11 cellular contexts compared by ENCODE assay signal in the genomic region with DNA sequence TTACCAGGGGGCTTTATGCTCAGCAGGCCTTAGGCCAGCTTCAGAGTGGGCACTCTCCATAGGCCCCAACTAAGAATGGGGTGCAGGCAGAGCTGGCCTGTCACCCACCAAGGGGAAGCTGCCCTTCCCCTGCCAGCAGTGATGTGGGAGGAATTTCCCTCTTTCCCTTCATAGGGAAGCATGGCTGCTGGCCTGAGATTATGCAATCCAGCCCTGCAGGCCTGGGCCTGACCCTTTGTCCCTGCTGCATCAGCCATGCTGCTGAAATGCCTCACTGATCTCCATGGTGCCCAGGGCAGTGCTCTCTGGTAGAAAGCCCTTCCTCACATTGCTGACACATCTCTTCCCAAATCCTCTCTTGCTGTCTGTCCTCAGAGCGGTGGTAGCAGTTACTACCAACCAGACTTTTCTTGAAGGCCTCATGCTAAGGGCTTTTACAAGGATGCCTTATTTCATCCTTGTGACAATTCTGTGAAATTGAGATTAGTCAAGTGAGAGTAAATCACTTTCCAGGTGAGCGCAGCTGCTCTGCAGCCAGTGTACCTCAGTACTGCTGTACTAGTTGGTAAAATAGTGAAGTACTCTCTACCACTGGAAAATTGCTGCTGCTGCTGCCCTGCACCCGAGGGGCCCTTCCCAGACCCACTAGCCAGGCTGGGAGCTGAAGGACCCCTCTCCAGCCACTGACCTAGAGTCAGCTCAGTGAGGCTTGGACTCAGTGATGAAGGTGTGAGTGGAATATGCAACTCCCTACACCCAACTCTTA. TPM values are rescaled to one million over a fixed set of nuclear protein-coding genes. Genes with fewer than 3 reads are reported as not detected.
A peak's percentile ranks its signal among the peaks of the same experiment; 100 is the strongest.
DNase-seq lines count a peak whose midpoint lies in the region; ATAC-seq and TF ChIP-seq lines count a peak whose summit lies in the region.
"Had no signal": no experiment of that assay in that cellular context is flagged by ENCODE, and none has a peak within 500 bp of the region (broad histone marks: within the 10 kb centered on the region; RNA-seq: fewer than 3 reads in every experiment).

No MANE protein-coding gene starts in this region.

- in situ Hi-C loops in GM13976 (cut with MboI; ENCODE audit: low sequenced_read_pairs, unreplicated experiment): no loop called here

- H3K79me2 ChIP-seq in OCI-LY7 (ENCODE audit: insufficient read depth, low read depth, low read length): no peaks in the 10 kb centered on the region

- CTCF ChIA-PET in WTC11 (lab: Charles Lee): no interaction called here
- CTCF ChIA-PET in OCI-LY7 (lab: Charles Lee; ENCODE audit: unreplicated experiment): no interaction called here

- no peak overlapping the region for H3K27ac ChIP-seq in OCI-LY7 (ENCODE audit: low read depth, low read length, poor library complexity, severe bottlenecking)
- H3K27ac ChIP-seq: C4-2B had no signal

- H3K36me3 ChIP-seq in OCI-LY7 (ENCODE audit: insufficient read depth, low read length): no peaks in the 10 kb centered on the region

- H3K4me2 ChIP-seq in OCI-LY7 (ENCODE audit: low read length): no peak overlapping the region

- no peaks in the 10 kb centered on the region; the same call in 1 of the 2 replicates for H3K27me3 Mint-ChIP-seq in WTC11 (ENCODE audit: low read depth)

- no peaks in the 10 kb centered on the region for H3K36me3 Mint-ChIP-seq in WTC11

- peaks cover 6% of the 10 kb centered on the region for H3K4me1 Mint-ChIP-seq in WTC11

- H3K9me3 Mint-ChIP-seq in WTC11: no peaks in the 10 kb centered on the region

- intact Hi-C loops in OCI-LY7 (cut with micrococcal nuclease; ENCODE audit: unreplicated experiment): no loop called here

- peak; percentile 67 for DNase-seq in AG08395 (ENCODE audit: low spot score)
- DNase-seq in WTC11 (ENCODE audit: low spot score): no peak
- DNase-seq in globus pallidus (ENCODE audit: low spot score): peak; percentile 73
- peak in 48 of 56 donors; percentile 20 to 79 (median 57) for DNase-seq in nucleus accumbens (lab: John Stamatoyannopoulos, UW)
- DNase-seq in GM13976 (ENCODE audit: low spot score): no peak
- DNase-seq in OCI-LY7 (ENCODE audit: low spot score): no peak
- DNase-seq: activated T-cell treated with anti-CD3 and anti-CD28 coated beads for 4 hours, OCI-M1 had no signal

- H3K27ac Mint-ChIP-seq in WTC11: peak overlapping the region; percentile 34; the same call in 1 of the 2 replicates

- H3K4me1 ChIP-seq in OCI-LY7 (ENCODE audit: insufficient read depth, low read length, poor library complexity, severe bottlenecking): no peaks in the 10 kb centered on the region

- H3K9me2 ChIP-seq in OCI-LY7 (ENCODE audit: insufficient read depth, low read length): no peaks in the 10 kb centered on the region

- no TSS peak for BruUV-seq in OCI-LY7 (replicated peaks; lab: Mats Ljungman, UMichigan)

- ATAC-seq in WTC11 (peak; percentile 21; the same call in 1 of the 2 replicates), HG03045 (IDR thresholded peaks at IDR 0.05; ENCODE audit: unreplicated experiment) (no peak), GM18517 (IDR thresholded peaks at IDR 0.05; ENCODE audit: unreplicated experiment) (no peak)

- TF ChIP-seq CTCF in WTC11 (IDR thresholded peaks at IDR 0.05) (no peak), GM13976 (IDR thresholded peaks at IDR 0.05; ENCODE audit: borderline replicate concordance, control extremely low read depth, extremely low read depth, insufficient read depth, missing control alignments) (no peak), OCI-LY7 (conservative IDR thresholded peaks at IDR 0.05; ENCODE audit: low read length) (no peak)

- H3K9me3 ChIP-seq in OCI-LY7 (ENCODE audit: low read length): no peaks in the 10 kb centered on the region

- no peak overlapping the region for H3K4me3 ChIP-seq in OCI-LY7 (ENCODE audit: low read depth, low read length, poor library complexity, severe bottlenecking)

- H2AFZ ChIP-seq in OCI-LY7 (ENCODE audit: low read length): no peak overlapping the region

- H3K4me3 Mint-ChIP-seq in WTC11: no peak overlapping the region

- POLR2A ChIA-PET in WTC11 (lab: Charles Lee): no interaction called here
- POLR2A ChIA-PET in OCI-LY7 (lab: Charles Lee): no interaction called here

- no peaks in the 10 kb centered on the region for H4K20me1 ChIP-seq in OCI-LY7 (ENCODE audit: insufficient read depth, low read length)

TF ChIP-seq in WTC11, 78 proteins besides CTCF, POLR2A, EP300 and RAD21:
- TF ChIP-seq, protein P1, sequence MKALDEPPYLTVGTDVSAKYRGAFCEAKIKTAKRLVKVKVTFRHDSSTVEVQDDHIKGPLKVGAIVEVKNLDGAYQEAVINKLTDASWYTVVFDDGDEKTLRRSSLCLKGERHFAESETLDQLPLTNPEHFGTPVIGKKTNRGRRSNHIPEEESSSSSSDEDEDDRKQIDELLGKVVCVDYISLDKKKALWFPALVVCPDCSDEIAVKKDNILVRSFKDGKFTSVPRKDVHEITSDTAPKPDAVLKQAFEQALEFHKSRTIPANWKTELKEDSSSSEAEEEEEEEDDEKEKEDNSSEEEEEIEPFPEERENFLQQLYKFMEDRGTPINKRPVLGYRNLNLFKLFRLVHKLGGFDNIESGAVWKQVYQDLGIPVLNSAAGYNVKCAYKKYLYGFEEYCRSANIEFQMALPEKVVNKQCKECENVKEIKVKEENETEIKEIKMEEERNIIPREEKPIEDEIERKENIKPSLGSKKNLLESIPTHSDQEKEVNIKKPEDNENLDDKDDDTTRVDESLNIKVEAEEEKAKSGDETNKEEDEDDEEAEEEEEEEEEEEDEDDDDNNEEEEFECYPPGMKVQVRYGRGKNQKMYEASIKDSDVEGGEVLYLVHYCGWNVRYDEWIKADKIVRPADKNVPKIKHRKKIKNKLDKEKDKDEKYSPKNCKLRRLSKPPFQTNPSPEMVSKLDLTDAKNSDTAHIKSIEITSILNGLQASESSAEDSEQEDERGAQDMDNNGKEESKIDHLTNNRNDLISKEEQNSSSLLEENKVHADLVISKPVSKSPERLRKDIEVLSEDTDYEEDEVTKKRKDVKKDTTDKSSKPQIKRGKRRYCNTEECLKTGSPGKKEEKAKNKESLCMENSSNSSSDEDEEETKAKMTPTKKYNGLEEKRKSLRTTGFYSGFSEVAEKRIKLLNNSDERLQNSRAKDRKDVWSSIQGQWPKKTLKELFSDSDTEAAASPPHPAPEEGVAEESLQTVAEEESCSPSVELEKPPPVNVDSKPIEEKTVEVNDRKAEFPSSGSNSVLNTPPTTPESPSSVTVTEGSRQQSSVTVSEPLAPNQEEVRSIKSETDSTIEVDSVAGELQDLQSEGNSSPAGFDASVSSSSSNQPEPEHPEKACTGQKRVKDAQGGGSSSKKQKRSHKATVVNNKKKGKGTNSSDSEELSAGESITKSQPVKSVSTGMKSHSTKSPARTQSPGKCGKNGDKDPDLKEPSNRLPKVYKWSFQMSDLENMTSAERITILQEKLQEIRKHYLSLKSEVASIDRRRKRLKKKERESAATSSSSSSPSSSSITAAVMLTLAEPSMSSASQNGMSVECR (CRISPR knock-in tag; IDR thresholded peaks at IDR 0.05; ENCODE audit: borderline replicate concordance): no peak
- TF ChIP-seq TCF7 (CRISPR knock-in tag; IDR thresholded peaks at IDR 0.05; ENCODE audit: low read depth): no peak
- TF ChIP-seq NFYB (CRISPR knock-in tag; conservative IDR thresholded peaks at IDR 0.05; ENCODE audit: low read depth): no peak
- TF ChIP-seq, protein P2, sequence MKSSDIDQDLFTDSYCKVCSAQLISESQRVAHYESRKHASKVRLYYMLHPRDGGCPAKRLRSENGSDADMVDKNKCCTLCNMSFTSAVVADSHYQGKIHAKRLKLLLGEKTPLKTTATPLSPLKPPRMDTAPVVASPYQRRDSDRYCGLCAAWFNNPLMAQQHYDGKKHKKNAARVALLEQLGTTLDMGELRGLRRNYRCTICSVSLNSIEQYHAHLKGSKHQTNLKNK (CRISPR knock-in tag; IDR thresholded peaks at IDR 0.05): no peak
- TF ChIP-seq ATF1 (CRISPR knock-in tag; IDR thresholded peaks at IDR 0.05): no peak
- no peak for TF ChIP-seq MYBL2 (CRISPR knock-in tag; IDR thresholded peaks at IDR 0.05)
- TF ChIP-seq, protein P3, sequence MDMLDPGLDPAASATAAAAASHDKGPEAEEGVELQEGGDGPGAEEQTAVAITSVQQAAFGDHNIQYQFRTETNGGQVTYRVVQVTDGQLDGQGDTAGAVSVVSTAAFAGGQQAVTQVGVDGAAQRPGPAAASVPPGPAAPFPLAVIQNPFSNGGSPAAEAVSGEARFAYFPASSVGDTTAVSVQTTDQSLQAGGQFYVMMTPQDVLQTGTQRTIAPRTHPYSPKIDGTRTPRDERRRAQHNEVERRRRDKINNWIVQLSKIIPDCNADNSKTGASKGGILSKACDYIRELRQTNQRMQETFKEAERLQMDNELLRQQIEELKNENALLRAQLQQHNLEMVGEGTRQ (CRISPR knock-in tag; IDR thresholded peaks at IDR 0.05): no peak
- TF ChIP-seq, protein P4, sequence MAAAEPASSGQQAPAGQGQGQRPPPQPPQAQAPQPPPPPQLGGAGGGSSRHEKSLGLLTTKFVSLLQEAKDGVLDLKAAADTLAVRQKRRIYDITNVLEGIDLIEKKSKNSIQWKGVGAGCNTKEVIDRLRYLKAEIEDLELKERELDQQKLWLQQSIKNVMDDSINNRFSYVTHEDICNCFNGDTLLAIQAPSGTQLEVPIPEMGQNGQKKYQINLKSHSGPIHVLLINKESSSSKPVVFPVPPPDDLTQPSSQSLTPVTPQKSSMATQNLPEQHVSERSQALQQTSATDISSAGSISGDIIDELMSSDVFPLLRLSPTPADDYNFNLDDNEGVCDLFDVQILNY (CRISPR knock-in tag; IDR thresholded peaks at IDR 0.05): no peak

RNA-seq across cellular contexts. Expression of a gene that starts 33.8 kb away (rescaled TPM):
- total RNA-seq in WTC11 (2021) (11.1 to 14.8 TPM (median 11.7 TPM) in 3 replicates), OCI-LY7 (2022) (not detected in 2 replicates)
- total RNA-seq in OCI-LY7 (2014; rRNA removed; shearing (Covaris generic)): not detected in 2 replicates

RNA-seq across cellular contexts. Expression of a gene that starts 52.3 kb away (rescaled TPM):
- total RNA-seq in WTC11 (2021) (4.4 to 6.4 TPM (median 5.7 TPM) in 3 replicates), OCI-LY7 (2022) (not detected in 2 replicates)
- total RNA-seq in OCI-LY7 (2014; rRNA removed; shearing (Covaris generic)): not detected in 2 replicates

RNA-seq across cellular contexts. Expression of a gene that starts 52.5 kb away (rescaled TPM):
- not detected in 3 replicates for total RNA-seq in WTC11 (2021)
- 0.54 TPM in 1 of 2 replicates, not detected in the other for total RNA-seq in OCI-LY7 (2014; rRNA removed; shearing (Covaris generic))
- not detected in 2 replicates for total RNA-seq in OCI-LY7 (2022)

Comparison
In these comparisons a context has a peak if more than half of its experiments do, and no peak if none do; other contexts are left out.
1. DNase-seq: peak in AG08395 (single experiment), globus pallidus (single experiment) and nucleus accumbens (48 of 56); none in WTC11 (single experiment), GM13976 (single experiment) and OCI-LY7 (single experiment).